Comparison of ENCODE assay signal across 19 cellular contexts in genomic region chr14:88682495-88683114, GRCh38.
DNase-seq lines count a peak whose midpoint lies in the region; ATAC-seq and TF ChIP-seq lines count a peak whose summit lies in the region.
"Had no signal": no experiment of that assay in that cellular context is flagged by ENCODE, and none has a peak within 500 bp of the region (broad histone marks: within the 10 kb centered on the region; RNA-seq: fewer than 3 reads in every experiment).

No MANE protein-coding gene starts in this region.

- no peaks in the 10 kb centered on the region for H3K36me3 ChIP-seq in PC-9 (ENCODE audit: low read depth)
- H3K36me3 ChIP-seq: thyroid gland had no signal

- H3K4me3 ChIP-seq in PC-9, result no peak overlapping the region
- H3K4me3 ChIP-seq: A549, thyroid gland had no signal

- no peaks in the 10 kb centered on the region for H3K4me1 ChIP-seq in PC-9 (replicated peaks; ENCODE audit: insufficient read depth)
- H3K4me1 ChIP-seq: A549, thyroid gland had no signal

- no peaks in the 10 kb centered on the region for H3K27me3 Mint-ChIP-seq in activated T-cell treated with anti-CD3 and anti-CD28 coated beads, Interleukin-2, amount 50 U/mL, for 24 hours

- no peaks in the 10 kb centered on the region for H3K79me2 ChIP-seq in PC-9 (ENCODE audit: low read depth)

- DNase-seq in activated T-cell treated with anti-CD3 and anti-CD28 coated beads, Interleukin-2, amount 50 U/mL, for 24 hours, result no peak
- no peak for DNase-seq in activated T-cell treated with anti-CD3 and anti-CD28 coated beads, Interleukin-2, amount 50 U/mL, for 1 hour
- DNase-seq in iPS DF 4.7 (ENCODE audit: extremely low read depth, low spot score) (peak; percentile 25), CD1c-positive myeloid dendritic cell (ENCODE audit: extremely low spot score) (no peak), PC-9 (no peak)
- DNase-seq in stimulated activated effector memory CD8-positive, alpha-beta T cell treated with anti-CD3 and anti-CD28 coated beads, Interleukin-12 subunit alpha, Interleukin-12 subunit beta, amount 100 ng/mL, for 72 hours (ENCODE audit: low spot score in 2 of 2), result no peak
- DNase-seq: activated CD4-positive, CD25-positive, alpha-beta regulatory T cell; activated gamma-delta T cell; aorta; C1 segment of cervical spinal cord; effector CD8-positive, alpha-beta T cell; head of caudate nucleus; left cardiac atrium; NCI-H2029; SHP77 treated with DMSO at 0.1 percent for 48 hours; thyroid gland had no signal

- CTCF ChIA-PET in PC-9 (lab: Charles Lee), result no interaction called here

- no peak for TF ChIP-seq CTCF in PC-9 (conservative IDR thresholded peaks at IDR 0.05)

- H3K9me2 ChIP-seq in PC-9 (ENCODE audit: insufficient read depth), result no peaks in the 10 kb centered on the region

- peaks cover 24% of the 10 kb centered on the region for H3K36me3 Mint-ChIP-seq in activated T-cell treated with anti-CD3 and anti-CD28 coated beads, Interleukin-2, amount 50 U/mL, for 24 hours (ENCODE audit: low read depth)
- H3K36me3 Mint-ChIP-seq in stimulated activated effector memory CD8-positive, alpha-beta T cell treated with anti-CD3 and anti-CD28 coated beads, Interleukin-12 subunit alpha, Interleukin-12 subunit beta, amount 100 ng/mL, for 72 hours, result peaks cover 36% of the 10 kb centered on the region

- H3K27ac ChIP-seq in PC-9, result no peak overlapping the region
- H3K27ac ChIP-seq: A549, thyroid gland had no signal

- H3K9me3 ChIP-seq in PC-9 (ENCODE audit: insufficient read depth, low read depth), result no peaks in the 10 kb centered on the region
- H3K9me3 ChIP-seq: A549, thyroid gland had no signal

- peak overlapping the region; percentile 33 for H3K27ac Mint-ChIP-seq in activated T-cell treated with anti-CD3 and anti-CD28 coated beads, Interleukin-2, amount 50 U/mL, for 24 hours
- peak overlapping the region; percentile 58 for H3K27ac Mint-ChIP-seq in stimulated activated effector memory CD8-positive, alpha-beta T cell treated with anti-CD3 and anti-CD28 coated beads, Interleukin-12 subunit alpha, Interleukin-12 subunit beta, amount 100 ng/mL, for 72 hours

- no peak overlapping the region for H3K4me2 ChIP-seq in PC-9
- H3K4me2 ChIP-seq: A549 had no signal

- ATAC-seq in SK-N-SH treated with all-trans-retinoic acid at 6 μM for 48 hours (no peak; the same call in 2 of the 3 replicates), HG02678 (IDR thresholded peaks at IDR 0.05; ENCODE audit: unreplicated experiment) (no peak)
- peak; percentile 86 for ATAC-seq in stimulated activated effector memory CD8-positive, alpha-beta T cell treated with anti-CD3 and anti-CD28 coated beads, Interleukin-12 subunit alpha, Interleukin-12 subunit beta, amount 100 ng/mL, for 72 hours
- ATAC-seq: A549 had no signal

- no peak overlapping the region for H3K4me3 Mint-ChIP-seq in activated T-cell treated with anti-CD3 and anti-CD28 coated beads, Interleukin-2, amount 50 U/mL, for 24 hours
- no peak overlapping the region for H3K4me3 Mint-ChIP-seq in stimulated activated effector memory CD8-positive, alpha-beta T cell treated with anti-CD3 and anti-CD28 coated beads, Interleukin-12 subunit alpha, Interleukin-12 subunit beta, amount 100 ng/mL, for 72 hours

- no peaks in the 10 kb centered on the region for H3K27me3 ChIP-seq in PC-9 (ENCODE audit: insufficient read depth, low read depth)
- H3K27me3 ChIP-seq: thyroid gland had no signal

- H3F3A ChIP-seq in PC-9 (ENCODE audit: insufficient read depth, low read depth), result no peaks in the 10 kb centered on the region

- intact Hi-C loops in PC-9 (cut with micrococcal nuclease; ENCODE audit: unreplicated experiment), result no loop called here

- H3K4me1 Mint-ChIP-seq in activated T-cell treated with anti-CD3 and anti-CD28 coated beads, Interleukin-2, amount 50 U/mL, for 24 hours (ENCODE audit: low read depth), result no peaks in the 10 kb centered on the region
- no peaks in the 10 kb centered on the region for H3K4me1 Mint-ChIP-seq in stimulated activated effector memory CD8-positive, alpha-beta T cell treated with anti-CD3 and anti-CD28 coated beads, Interleukin-12 subunit alpha, Interleukin-12 subunit beta, amount 100 ng/mL, for 72 hours

- no TSS peak for BruUV-seq in PC-9 (replicated peaks; lab: Mats Ljungman, UMichigan)

- no peaks in the 10 kb centered on the region for H3K9me3 Mint-ChIP-seq in activated T-cell treated with anti-CD3 and anti-CD28 coated beads, Interleukin-2, amount 50 U/mL, for 24 hours
- no peaks in the 10 kb centered on the region for H3K9me3 Mint-ChIP-seq in stimulated activated effector memory CD8-positive, alpha-beta T cell treated with anti-CD3 and anti-CD28 coated beads, Interleukin-12 subunit alpha, Interleukin-12 subunit beta, amount 100 ng/mL, for 72 hours

- POLR2A ChIA-PET in PC-9 (lab: Charles Lee; ENCODE audit: unreplicated experiment), result no interaction called here

- no peaks in the 10 kb centered on the region for H4K20me1 ChIP-seq in PC-9 (ENCODE audit: insufficient read depth)

- H2AFZ ChIP-seq in PC-9, result no peak overlapping the region

TF ChIP-seq in SK-N-SH treated with all-trans-retinoic acid at 6 μM for 48 hours, 23 proteins besides CTCF, POLR2A, EP300 and RAD21:
- no peak for TF ChIP-seq RARB (CRISPR knock-in tag; IDR thresholded peaks at IDR 0.05)
- no peak for TF ChIP-seq ZC3H10 (CRISPR knock-in tag; IDR thresholded peaks at IDR 0.05)
- TF ChIP-seq TCF4 (CRISPR knock-in tag; IDR thresholded peaks at IDR 0.05; ENCODE audit: borderline replicate concordance), result peak; percentile 32; the same call in 1 of the 2 replicates
- TF ChIP-seq PATZ1 (CRISPR knock-in tag; IDR thresholded peaks at IDR 0.05; ENCODE audit: borderline replicate concordance), result no peak
- no peak for TF ChIP-seq BACH2 (CRISPR knock-in tag; IDR thresholded peaks at IDR 0.05; ENCODE audit: borderline replicate concordance)
TF ChIP-seq in SK-N-SH treated with all-trans-retinoic acid at 6 μM for 48 hours: peak in this region for 1.
